28 cellular contexts compared by ENCODE assay signal in genomic region chr16:54156349-54156748, GRCh38.
"Had no signal": no experiment of that assay in that cellular context is flagged by ENCODE, and none has a peak within 500 bp of the region (broad histone marks: within the 10 kb centered on the region; RNA-seq: fewer than 3 reads in every experiment).

No MANE protein-coding gene starts in this region.

- H3K9ac ChIP-seq: parathyroid adenoma had no signal

- H3K79me2 ChIP-seq: parathyroid adenoma had no signal

- DNase-seq: hypothalamus; immature natural killer cell; kidney; left colon; left lung; lower lobe of right lung; mammary epithelial cell; mesenchymal stem cell; naive thymus-derived CD8-positive, alpha-beta T cell; occipital lobe; retina; right cardiac atrium; sigmoid colon; small intestine; spleen; stimulated activated CD4-positive, alpha-beta T cell treated with anti-CD3 and anti-CD28 coated beads, Interleukin-2, amount 100 ng/mL, for 48 hours; stimulated activated CD4-positive, alpha-beta T cell treated with anti-CD3 and anti-CD28 coated beads, Interleukin-4, amount 100 ng/mL, for 4 hours; stimulated activated CD8-positive, alpha-beta memory T cell treated with anti-CD3 and anti-CD28 coated beads, Interleukin-4, amount 100 ng/mL, for 48 hours; stimulated activated naive CD4-positive, alpha-beta T cell treated with Interleukin-2 at 50 U/mL for 16 hours; stimulated activated naive CD8-positive, alpha-beta T cell treated with anti-CD3 and anti-CD28 coated beads, Interleukin-15, amount 100 ng/mL, for 72 hours; substantia nigra had no signal

- H3K4me3 ChIP-seq: left lung, lower lobe of right lung, prostate gland, sigmoid colon, spleen, tibial nerve, vagina had no signal

- H3K9me3 ChIP-seq: lower lobe of right lung, neutrophil, prostate gland, sigmoid colon, vagina had no signal

- H3K4me1 ChIP-seq: left lung, lower lobe of right lung, parathyroid adenoma, prostate gland, sigmoid colon, spleen, tibial nerve, vagina had no signal

- ATAC-seq: left colon; left lung; lower lobe of right lung; naive thymus-derived CD8-positive, alpha-beta T cell; right cardiac atrium; stimulated activated memory B cell treated with anti-CD40 and anti-IgM and Interleukin-4, amounts not matched to agents 10 μg/mL and 1 μg/mL and 100 μg/mL, for 72 hours; stimulated activated naive CD8-positive, alpha-beta T cell treated with anti-CD3 and anti-CD28 coated beads, Interleukin-15, amount 100 ng/mL, for 72 hours had no signal

- FAIRE-seq: islet of Langerhans, kidney, small intestine had no signal

- H3K27ac ChIP-seq: left lung, lower lobe of right lung, neutrophil, parathyroid adenoma, prostate gland, sigmoid colon, spleen, tibial nerve, vagina had no signal

- H2AFZ ChIP-seq: parathyroid adenoma had no signal

- H3K27me3 ChIP-seq: left lung, neutrophil, sigmoid colon, spleen, tibial nerve, vagina had no signal

- H3K36me3 ChIP-seq: left lung, lower lobe of right lung, neutrophil, prostate gland, sigmoid colon, spleen, tibial nerve, vagina had no signal
